Comparison of ENCODE assay signal across 24 cellular contexts in the genomic region with DNA sequence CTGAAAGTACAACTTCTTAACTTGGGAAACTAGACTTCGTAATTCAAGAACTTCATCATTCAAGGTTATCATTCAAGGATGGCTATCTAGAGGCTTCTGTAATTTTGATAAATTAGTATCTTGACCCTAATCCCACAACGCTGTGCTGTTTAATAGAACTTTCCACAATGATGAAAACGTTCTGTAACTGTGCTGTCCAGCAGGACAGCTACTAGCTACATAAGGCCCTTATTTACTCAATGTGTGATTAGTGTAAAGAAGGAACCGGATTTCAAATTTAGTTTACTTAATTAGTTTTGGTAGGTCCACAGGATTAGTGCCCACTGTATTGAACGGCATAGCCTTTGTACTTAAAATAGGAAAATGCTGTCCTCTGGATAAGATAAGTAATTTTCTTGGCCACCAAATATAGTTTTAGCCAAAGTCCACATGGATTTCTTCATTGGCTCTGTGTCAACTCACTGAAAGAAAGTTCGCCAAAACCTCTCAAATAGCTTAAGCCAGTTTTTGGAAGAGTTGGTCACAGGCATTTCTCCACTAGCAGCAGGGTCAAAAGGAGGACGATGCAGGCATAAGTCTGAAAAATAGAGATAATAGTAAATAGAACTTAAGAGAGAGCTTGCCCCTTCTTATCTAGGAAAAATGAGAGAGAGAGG.
"Had no signal": no experiment of that assay in that cellular context is flagged by ENCODE, and none has a peak within 500 bp of the region (broad histone marks: within the 10 kb centered on the region; RNA-seq: fewer than 3 reads in every experiment).

No MANE protein-coding gene starts in this region.

- H3K27ac ChIP-seq: colonic mucosa, epithelial cell of prostate, gastrocnemius medialis, left lung, pancreas, skin epidermis, spleen, tibial nerve, upper lobe of left lung had no signal

- H3K36me3 ChIP-seq: colonic mucosa, gastrocnemius medialis, left lung, pancreas, spleen, thoracic aorta, upper lobe of left lung had no signal

- H3K4me1 Mint-ChIP-seq: central memory CD8-positive, alpha-beta T cell; endodermal cell; memory B cell; natural killer cell; stimulated activated memory B cell treated with anti-CD40 and anti-IgM and Interleukin-4, amounts not matched to agents 10 μg/mL and 1 μg/mL and 100 μg/mL, for 72 hours had no signal

- H3K27ac Mint-ChIP-seq: dendritic cell treated with granulocyte-macrophage colony-stimulating factor and Interleukin-4, amounts not matched to agents 40 ng/mL and 50 ng/mL, for 4 days; endodermal cell; memory B cell; natural killer cell; stimulated activated memory B cell treated with anti-CD40 and anti-IgM and Interleukin-4, amounts not matched to agents 10 μg/mL and 1 μg/mL and 100 μg/mL, for 72 hours had no signal

- ATAC-seq: esophagus mucosa; gastrocnemius medialis; left lung; natural killer cell; pancreas; stimulated activated memory B cell treated with anti-CD40 and anti-IgM and Interleukin-4, amounts not matched to agents 10 μg/mL and 1 μg/mL and 100 μg/mL, for 72 hours; stimulated activated naive CD8-positive, alpha-beta T cell treated with anti-CD3 and anti-CD28 coated beads, Interleukin-15, Interleukin-2, amounts not matched to agents 100 U/mL and 50 U/mL, for 24 hours had no signal

- H3K4me1 ChIP-seq: colonic mucosa, left lung, pancreas, spleen, tibial nerve, upper lobe of left lung had no signal

- H3K9me3 Mint-ChIP-seq: memory B cell had no signal

- H3K36me3 Mint-ChIP-seq: memory B cell; stimulated activated memory B cell treated with anti-CD40 and anti-IgM and Interleukin-4, amounts not matched to agents 10 μg/mL and 1 μg/mL and 100 μg/mL, for 72 hours had no signal

- H3K9me3 ChIP-seq: colonic mucosa, pancreas had no signal

- H3K4me3 ChIP-seq: colonic mucosa, gastrocnemius medialis, left lung, lung, pancreas, skin epidermis, spleen, thoracic aorta, tibial nerve, upper lobe of left lung had no signal

- DNase-seq: colonic mucosa; effector CD8-positive, alpha-beta T cell; endodermal cell; foreskin fibroblast; gastrocnemius medialis; left lung; natural killer cell; occipital lobe; pancreas; retina; spleen; stimulated activated CD4-positive, alpha-beta T cell treated with anti-CD3 and anti-CD28 coated beads, Interleukin-4, amount 100 ng/mL, for 4 hours; stimulated activated naive CD8-positive, alpha-beta T cell treated with anti-CD3 and anti-CD28 coated beads, Interleukin-15, Interleukin-2, amounts not matched to agents 100 U/mL and 50 U/mL, for 24 hours; upper lobe of left lung had no signal

- H3K4me3 Mint-ChIP-seq: central memory CD8-positive, alpha-beta T cell; dendritic cell treated with granulocyte-macrophage colony-stimulating factor and Interleukin-4, amounts not matched to agents 40 ng/mL and 50 ng/mL, for 4 days; endodermal cell; memory B cell; natural killer cell; stimulated activated memory B cell treated with anti-CD40 and anti-IgM and Interleukin-4, amounts not matched to agents 10 μg/mL and 1 μg/mL and 100 μg/mL, for 72 hours had no signal

- H3K27me3 ChIP-seq: colonic mucosa, gastrocnemius medialis, left lung, pancreas, spleen, tibial nerve, upper lobe of left lung had no signal
